ENCODE assay signal across 1 cellular context in genomic region chr1:155562581-155563376, GRCh38.
TF ChIP-seq lines count a peak whose summit lies in the region.

Gene ASH1L (minus strand): TSS chr1:155562803. CDS start chr1:155521519, 41,284 bp downstream.

TF ChIP-seq in HepG2, 621 proteins besides CTCF, POLR2A, EP300 and RAD21 (continued from another document and continues in another):
- TF ChIP-seq DPF2 (CRISPR knock-in tag; IDR thresholded peaks at IDR 0.05; ENCODE audit: borderline replicate concordance, low read depth): no peak
- peak; percentile 67; the same call in 1 of the 2 replicates for TF ChIP-seq ZNF782 (CRISPR knock-in tag; IDR thresholded peaks at IDR 0.05; ENCODE audit: borderline replicate concordance)
- TF ChIP-seq ZNF556 (CRISPR knock-in tag; IDR thresholded peaks at IDR 0.05; ENCODE audit: borderline replicate concordance): no peak
- no peak; the same call in 1 of the 2 replicates for TF ChIP-seq ZNF589 (CRISPR knock-in tag; conservative IDR thresholded peaks at IDR 0.05)
- 0 out of 2 replicates have a peak, but pooled peaks have one; percentile 57 for TF ChIP-seq ZNF264 (CRISPR knock-in tag; IDR thresholded peaks at IDR 0.05)
- 0 out of 2 replicates have a peak, but pooled peaks have one; percentile 32 for TF ChIP-seq ZNF549 (CRISPR knock-in tag; IDR thresholded peaks at IDR 0.05)
- TF ChIP-seq NFKB2 (CRISPR knock-in tag; IDR thresholded peaks at IDR 0.05; ENCODE audit: borderline replicate concordance): peak; percentile 42; the same call in 1 of the 2 replicates
- no peak for TF ChIP-seq ZUFSP (CRISPR knock-in tag; IDR thresholded peaks at IDR 0.05; ENCODE audit: borderline replicate concordance)
- TF ChIP-seq SNAPC5 (CRISPR knock-in tag; IDR thresholded peaks at IDR 0.05; ENCODE audit: borderline replicate concordance): no peak
- peak; percentile 87; the same call in 1 of the 2 replicates for TF ChIP-seq WIZ (CRISPR knock-in tag; IDR thresholded peaks at IDR 0.05)
- no peak for TF ChIP-seq AGO2 (optimal IDR thresholded peaks at IDR 0.05; ENCODE audit: low read depth, low read length)
- 0 out of 2 replicates have a peak, but pooled peaks have one; percentile 73 for TF ChIP-seq ZXDC (CRISPR knock-in tag; IDR thresholded peaks at IDR 0.05)
- no peak for TF ChIP-seq ZNF180 (CRISPR knock-in tag; IDR thresholded peaks at IDR 0.05; ENCODE audit: borderline replicate concordance, low read depth)
- TF ChIP-seq GABPB1 (CRISPR knock-in tag; IDR thresholded peaks at IDR 0.05): peak; percentile 91
- TF ChIP-seq ZNF550 (CRISPR knock-in tag; IDR thresholded peaks at IDR 0.05; ENCODE audit: borderline replicate concordance): no peak
- no peak for TF ChIP-seq RFX1 (IDR thresholded peaks at IDR 0.05)
- TF ChIP-seq SIX1 (CRISPR knock-in tag; IDR thresholded peaks at IDR 0.05; ENCODE audit: borderline replicate concordance): no peak
- TF ChIP-seq ZNF30 (CRISPR knock-in tag; IDR thresholded peaks at IDR 0.05): 0 out of 2 replicates have a peak, but pooled peaks have one; percentile 57
- no peak for TF ChIP-seq PAF1 (CRISPR knock-in tag; IDR thresholded peaks at IDR 0.05)
- TF ChIP-seq ZNF256 (CRISPR knock-in tag; conservative IDR thresholded peaks at IDR 0.05): peak; percentile 87; the same call in 1 of the 2 replicates
- TF ChIP-seq SOX5 (CRISPR knock-in tag; IDR thresholded peaks at IDR 0.05; ENCODE audit: borderline replicate concordance): peak; percentile 24; the same call in 1 of the 2 replicates
- peak; percentile 84 for TF ChIP-seq ZNF143 (CRISPR knock-in tag; IDR thresholded peaks at IDR 0.05)
- no peak; the same call in 1 of the 2 replicates for TF ChIP-seq RFXAP (CRISPR knock-in tag; IDR thresholded peaks at IDR 0.05; ENCODE audit: borderline replicate concordance)
- peak; percentile 41; the same call in 1 of the 2 replicates for TF ChIP-seq CCDC6 (CRISPR knock-in tag; IDR thresholded peaks at IDR 0.05)
- no peak for TF ChIP-seq KLF11 (CRISPR knock-in tag; IDR thresholded peaks at IDR 0.05)
- peak; percentile 29; the same call in 1 of the 2 replicates for TF ChIP-seq ZNF777 (CRISPR knock-in tag; IDR thresholded peaks at IDR 0.05)
- no peak for TF ChIP-seq MTERF4 (CRISPR knock-in tag; IDR thresholded peaks at IDR 0.05)
- TF ChIP-seq SRY (CRISPR knock-in tag; IDR thresholded peaks at IDR 0.05): no peak; the same call in 1 of the 2 replicates
- TF ChIP-seq DZIP1 (CRISPR knock-in tag; IDR thresholded peaks at IDR 0.05): peak; percentile 87
- peak; percentile 68 for TF ChIP-seq MYC (CRISPR knock-in tag; IDR thresholded peaks at IDR 0.05; ENCODE audit: borderline replicate concordance)
- peak; percentile 82 for TF ChIP-seq ZNF431 (CRISPR knock-in tag; IDR thresholded peaks at IDR 0.05; ENCODE audit: borderline replicate concordance, low read depth)
- no peak for TF ChIP-seq ZNF773 (CRISPR knock-in tag; IDR thresholded peaks at IDR 0.05; ENCODE audit: borderline replicate concordance)
- no peak for TF ChIP-seq ZNF562 (CRISPR knock-in tag; IDR thresholded peaks at IDR 0.05; ENCODE audit: borderline replicate concordance)
- no peak for TF ChIP-seq MED8 (CRISPR knock-in tag; IDR thresholded peaks at IDR 0.05; ENCODE audit: insufficient replicate concordance)
- no peak for TF ChIP-seq ZNF367 (CRISPR knock-in tag; IDR thresholded peaks at IDR 0.05; ENCODE audit: borderline replicate concordance)
- no peak for TF ChIP-seq TRIM24 (CRISPR knock-in tag; IDR thresholded peaks at IDR 0.05)
- TF ChIP-seq ZNF20 (CRISPR knock-in tag; IDR thresholded peaks at IDR 0.05): 0 out of 2 replicates have a peak, but pooled peaks have one; percentile 69
- no peak; the same call in 1 of the 2 replicates for TF ChIP-seq ZNF281 (CRISPR knock-in tag; IDR thresholded peaks at IDR 0.05; ENCODE audit: borderline replicate concordance)
- TF ChIP-seq NAIF1 (CRISPR knock-in tag; IDR thresholded peaks at IDR 0.05; ENCODE audit: borderline replicate concordance): peak; percentile 47; the same call in 1 of the 2 replicates
- 0 out of 2 replicates have a peak, but pooled peaks have one; percentile 42 for TF ChIP-seq ZNF800 (CRISPR knock-in tag; IDR thresholded peaks at IDR 0.05)
- TF ChIP-seq EZH2 (conservative IDR thresholded peaks at IDR 0.05; ENCODE audit: low read depth, low read length): no peak
- TF ChIP-seq NR2C2 (CRISPR knock-in tag; IDR thresholded peaks at IDR 0.05; ENCODE audit: borderline replicate concordance): peak; percentile 78; the same call in 1 of the 2 replicates
- no peak for TF ChIP-seq THYN1 (CRISPR knock-in tag; IDR thresholded peaks at IDR 0.05; ENCODE audit: borderline replicate concordance, low read depth)
- TF ChIP-seq POLR2G (IDR thresholded peaks at IDR 0.05; ENCODE audit: low read depth, low read length): peak; percentile 97
- no peak for TF ChIP-seq ZNF44 (CRISPR knock-in tag; IDR thresholded peaks at IDR 0.05)
- peak; percentile 1; the same call in 1 of the 2 replicates for TF ChIP-seq KDM5A (IDR thresholded peaks at IDR 0.05; ENCODE audit: borderline replicate concordance, low read length)
- no peak for TF ChIP-seq RBM22 (optimal IDR thresholded peaks at IDR 0.05; ENCODE audit: low read length)
- no peak for TF ChIP-seq SP5 (CRISPR knock-in tag; IDR thresholded peaks at IDR 0.05; ENCODE audit: borderline replicate concordance, low read depth)
- TF ChIP-seq ZNF362 (CRISPR knock-in tag; IDR thresholded peaks at IDR 0.05; ENCODE audit: borderline replicate concordance): no peak
- TF ChIP-seq STAT5B (CRISPR knock-in tag; IDR thresholded peaks at IDR 0.05): 0 out of 2 replicates have a peak, but pooled peaks have one; percentile 12
- TF ChIP-seq FOXC1 (CRISPR knock-in tag; IDR thresholded peaks at IDR 0.05; ENCODE audit: borderline replicate concordance): peak; percentile 83; the same call in 1 of the 2 replicates
- peak; percentile 69 for TF ChIP-seq FOXO1 (CRISPR knock-in tag; IDR thresholded peaks at IDR 0.05)
- TF ChIP-seq U2AF1 (optimal IDR thresholded peaks at IDR 0.05; ENCODE audit: low read depth, low read length): peak; percentile 89
- peak; percentile 51; the same call in 1 of the 2 replicates for TF ChIP-seq REPIN1 (CRISPR knock-in tag; IDR thresholded peaks at IDR 0.05; ENCODE audit: borderline replicate concordance, low read depth)
- TF ChIP-seq ZSCAN30 (CRISPR knock-in tag; IDR thresholded peaks at IDR 0.05): no peak; the same call in 1 of the 2 replicates
- TF ChIP-seq ZFAT (CRISPR knock-in tag; conservative IDR thresholded peaks at IDR 0.05): no peak
